ENCODE assay signal across 9 cellular contexts in the genomic region with DNA sequence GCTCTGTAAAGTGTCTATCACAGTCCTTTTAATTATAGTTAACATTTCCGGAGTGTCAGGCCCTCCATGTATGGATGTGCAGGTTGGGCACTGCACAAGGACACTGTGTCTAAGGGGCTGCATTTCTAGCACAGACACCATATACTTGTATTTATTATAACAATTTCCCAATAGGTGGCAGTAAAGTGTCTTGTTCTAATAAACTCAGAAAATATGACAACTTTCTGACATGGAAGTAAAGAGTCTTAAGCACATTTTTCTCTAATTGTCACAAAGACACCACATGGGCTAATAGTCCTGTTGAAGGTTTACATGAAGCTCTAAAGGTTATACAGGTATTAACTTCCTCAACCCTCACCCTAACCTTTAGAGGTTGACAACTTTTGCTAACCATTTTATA.
DNase-seq lines count a peak whose midpoint lies in the region; ATAC-seq and TF ChIP-seq lines count a peak whose summit lies in the region.
"Had no signal": no experiment of that assay in that cellular context is flagged by ENCODE, and none has a peak within 500 bp of the region (broad histone marks: within the 10 kb centered on the region; RNA-seq: fewer than 3 reads in every experiment).

No MANE protein-coding gene starts in this region.

- no peaks in the 10 kb centered on the region for H3K27me3 ChIP-seq in gastroesophageal sphincter
- H3K27me3 ChIP-seq: upper lobe of left lung had no signal

- no peak for TF ChIP-seq POLR2A in gastroesophageal sphincter (IDR thresholded peaks at IDR 0.05)

- in situ Hi-C loops in GM13977 (cut with MboI; ENCODE audit: low pct_unique_long_range_greater_than_20kb, low sequenced_read_pairs, unreplicated experiment): no loop called here

- H3K36me3 ChIP-seq in gastroesophageal sphincter: peaks cover 0 to 40% of the 10 kb centered on the region in 2 donors

- H3K27ac ChIP-seq in gastroesophageal sphincter: no peak overlapping the region

- H3K4me1 ChIP-seq in gastroesophageal sphincter: peaks cover 0 to 18% (median 0%) of the 10 kb centered on the region in 3 donors

- no peak overlapping the region for H3K4me3 ChIP-seq in fibroblast of pulmonary artery (replicated peaks; ENCODE audit: low read depth, low read length)
- no peak overlapping the region for H3K4me3 ChIP-seq in gastroesophageal sphincter
- H3K4me3 ChIP-seq: upper lobe of left lung had no signal

- TF ChIP-seq CTCF in GM13977 (IDR thresholded peaks at IDR 0.05; ENCODE audit: extremely low read depth, insufficient read depth, missing control alignments) (peak; percentile 44), fibroblast of pulmonary artery (IDR thresholded peaks at IDR 0.05; ENCODE audit: low read length, missing control alignments) (peak; percentile 29), gastroesophageal sphincter (IDR thresholded peaks at IDR 0.05) (peak in 2 of 4 experiments; percentile 31 to 44)

- 80 to 92% methylated on average over 1 of the region's 1 CpG for WGBS in gastroesophageal sphincter (ENCODE audit: low coverage in 1 of 2), 2 donors

- TF ChIP-seq EP300 in gastroesophageal sphincter (IDR thresholded peaks at IDR 0.05): no peak

- no peak for ATAC-seq in GM19463 (IDR thresholded peaks at IDR 0.05; ENCODE audit: unreplicated experiment)
- ATAC-seq in GM18873 (IDR thresholded peaks at IDR 0.05; ENCODE audit: low FRiP score, unreplicated experiment): no peak
- no peak for ATAC-seq in gastroesophageal sphincter
- no peak for ATAC-seq in HG02852 (IDR thresholded peaks at IDR 0.05; ENCODE audit: unreplicated experiment)

- no peaks in the 10 kb centered on the region for H3K9me3 ChIP-seq in gastroesophageal sphincter
- H3K9me3 ChIP-seq: upper lobe of left lung had no signal

- DNase-seq in A172 (ENCODE audit: low spot score) (peak; percentile 50), GM13977 (ENCODE audit: low spot score) (peak; percentile 62), RKO (ENCODE audit: low spot score) (peak; percentile 73), fibroblast of pulmonary artery (ENCODE audit: low read depth) (peak; percentile 63)
